22 cellular contexts compared by ENCODE assay signal in the genomic region with DNA sequence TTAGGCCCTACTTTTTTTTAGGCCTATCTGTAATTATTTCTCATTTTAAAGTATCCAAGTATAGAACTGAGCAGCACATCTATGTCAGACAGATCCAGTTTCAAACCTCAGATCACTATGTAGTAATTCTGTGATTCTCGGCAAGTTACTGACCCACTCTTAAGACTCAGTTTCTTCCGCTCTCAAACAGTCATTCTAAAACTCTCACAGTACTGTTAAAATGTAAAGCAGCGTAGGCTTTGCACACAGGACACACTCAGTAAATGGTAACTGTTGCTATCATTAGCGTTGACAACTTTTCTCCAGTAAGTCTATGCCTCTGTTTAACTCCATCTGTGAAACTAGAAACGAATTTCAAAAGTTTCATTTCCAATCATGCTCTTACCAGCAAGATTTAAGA.
DNase-seq lines count a peak whose midpoint lies in the region; ATAC-seq, FAIRE-seq and TF ChIP-seq lines count a peak whose summit lies in the region.
"Had no signal": no experiment of that assay in that cellular context is flagged by ENCODE, and none has a peak within 500 bp of the region (broad histone marks: within the 10 kb centered on the region; RNA-seq: fewer than 3 reads in every experiment).

No MANE protein-coding gene starts in this region.

- peaks cover 5% of the 10 kb centered on the region for H3K27me3 Mint-ChIP-seq in activated T-cell treated with anti-CD3 and anti-CD28 coated beads, Interleukin-2, amount 50 U/mL, for 72 hours (ENCODE audit: low read depth)
- H3K27me3 Mint-ChIP-seq in activated T-helper 2 cell treated with anti-CD3 and anti-CD28 coated beads, Interferon-gamma antibody, Interleukin-2, Interleukin-4, amounts not matched to agents 10 μg/mL and 5 μg/mL and 100 μg/mL, durations not matched to agents 14 hours and 24 hours and 36 hours (ENCODE audit: low read depth): no peaks in the 10 kb centered on the region
- H3K27me3 Mint-ChIP-seq: B cell had no signal

- peak overlapping the region in 1 of 2 donors; percentile 65 for H3K4me3 Mint-ChIP-seq in activated T-cell treated with anti-CD3 and anti-CD28 coated beads, Interleukin-2, amount 50 U/mL, for 72 hours
- no peak overlapping the region for H3K4me3 Mint-ChIP-seq in activated T-helper 2 cell treated with anti-CD3 and anti-CD28 coated beads, Interferon-gamma antibody, Interleukin-2, Interleukin-4, amounts not matched to agents 10 μg/mL and 5 μg/mL and 100 μg/mL, durations not matched to agents 14 hours and 24 hours and 36 hours (ENCODE audit: low read depth)
- H3K4me3 Mint-ChIP-seq: B cell; CD4-positive, CD25-positive, alpha-beta regulatory T cell; HFFc6 had no signal

- H3K27ac Mint-ChIP-seq in activated T-cell treated with anti-CD3 and anti-CD28 coated beads, Interleukin-2, amount 50 U/mL, for 72 hours: peak overlapping the region; percentile 84
- H3K27ac Mint-ChIP-seq in activated T-helper 2 cell treated with anti-CD3 and anti-CD28 coated beads, Interferon-gamma antibody, Interleukin-2, Interleukin-4, amounts not matched to agents 10 μg/mL and 5 μg/mL and 100 μg/mL, durations not matched to agents 14 hours and 24 hours and 36 hours: peak overlapping the region; percentile 74
- H3K27ac Mint-ChIP-seq: B cell, HFFc6 had no signal

- peak; percentile 92 to 98 for ATAC-seq in activated T-cell treated with anti-CD3 and anti-CD28 coated beads, Interleukin-2, amount 50 U/mL, for 72 hours (replicated peaks in 1 of 2)

- H3K9me3 Mint-ChIP-seq in activated T-cell treated with anti-CD3 and anti-CD28 coated beads, Interleukin-2, amount 50 U/mL, for 72 hours: no peaks in the 10 kb centered on the region
- H3K9me3 Mint-ChIP-seq in activated T-helper 2 cell treated with anti-CD3 and anti-CD28 coated beads, Interferon-gamma antibody, Interleukin-2, Interleukin-4, amounts not matched to agents 10 μg/mL and 5 μg/mL and 100 μg/mL, durations not matched to agents 14 hours and 24 hours and 36 hours: peaks cover 4% of the 10 kb centered on the region
- H3K9me3 Mint-ChIP-seq: HFFc6 had no signal

- no peak for DNase-seq in activated T-cell treated with anti-CD3 and anti-CD28 coated beads, Interleukin-2, amount 50 U/mL, for 72 hours
- DNase-seq in activated T-cell treated with anti-CD3 and anti-CD28 coated beads, Interleukin-2, amount 50 U/mL, for 1 hour: no peak
- peak; percentile 7 for DNase-seq in GM12891 (ENCODE audit: insufficient read length, low spot score)
- peak; percentile 11 for DNase-seq in GM20000 (ENCODE audit: low spot score)
- DNase-seq in activated T-helper 2 cell treated with anti-CD3 and anti-CD28 coated beads, Interferon-gamma antibody, Interleukin-2, Interleukin-4, amounts not matched to agents 10 μg/mL and 5 μg/mL and 100 μg/mL, durations not matched to agents 14 hours and 24 hours and 36 hours (ENCODE audit: low spot score): no peak
- no peak for DNase-seq in UCSD-AML1 (lab: John Stamatoyannopoulos, UW; ENCODE audit: unreplicated experiment)
- no peak for DNase-seq in epidermal melanocyte (ENCODE audit: insufficient read length, low spot score)
- DNase-seq in GM19239 (ENCODE audit: insufficient read length, low spot score): no peak
- DNase-seq: ACHN, Caco-2, EL, HFFc6, NCI-H1048, NCI-H1436 treated with DMSO at 0.1 percent for 48 hours, NCI-H2029 treated with DMSO at 0.1 percent for 48 hours, NCI-H748 treated with DMSO at 0.1 percent for 48 hours, RPMI8226, SIG-M5 had no signal

- no peak for TF ChIP-seq POLR2A in GM12891 (IDR thresholded peaks at IDR 0.05; ENCODE audit: low read depth, low read length)

- H3K4me1 Mint-ChIP-seq in activated T-cell treated with anti-CD3 and anti-CD28 coated beads, Interleukin-2, amount 50 U/mL, for 72 hours (ENCODE audit: low read depth): peaks cover 12% of the 10 kb centered on the region
- H3K4me1 Mint-ChIP-seq in activated T-helper 2 cell treated with anti-CD3 and anti-CD28 coated beads, Interferon-gamma antibody, Interleukin-2, Interleukin-4, amounts not matched to agents 10 μg/mL and 5 μg/mL and 100 μg/mL, durations not matched to agents 14 hours and 24 hours and 36 hours (ENCODE audit: low read depth): peaks cover 47% of the 10 kb centered on the region
- H3K4me1 Mint-ChIP-seq: B cell had no signal

- no peaks in the 10 kb centered on the region for H3K36me3 Mint-ChIP-seq in activated T-cell treated with anti-CD3 and anti-CD28 coated beads, Interleukin-2, amount 50 U/mL, for 72 hours (ENCODE audit: insufficient read depth in 2 of 2)
- peaks cover 9% of the 10 kb centered on the region for H3K36me3 Mint-ChIP-seq in activated T-helper 2 cell treated with anti-CD3 and anti-CD28 coated beads, Interferon-gamma antibody, Interleukin-2, Interleukin-4, amounts not matched to agents 10 μg/mL and 5 μg/mL and 100 μg/mL, durations not matched to agents 14 hours and 24 hours and 36 hours (ENCODE audit: low read depth)
- H3K36me3 Mint-ChIP-seq: CD4-positive, CD25-positive, alpha-beta regulatory T cell had no signal

- no peak for TF ChIP-seq CTCF in GM20000 (IDR thresholded peaks at IDR 0.05; ENCODE audit: extremely low read depth, missing control alignments)

- intact Hi-C loops in activated T-helper 2 cell treated with anti-CD3 and anti-CD28 coated beads, Interferon-gamma antibody, Interleukin-2, Interleukin-4, amounts not matched to agents 10 μg/mL and 5 μg/mL and 100 μg/mL, durations not matched to agents 14 hours and 24 hours and 36 hours (cut with micrococcal nuclease): loop anchor here (1.0 kb wide), 1 partner anchor 73 kb away; no protein-coding TSS in a partner anchor

- no peak for FAIRE-seq in GM12891 (lab: Jason Lieb, UNC)
- no peak for FAIRE-seq in GM19239 (lab: Jason Lieb, UNC)
- FAIRE-seq: GM18507, H54 had no signal

TF ChIP-seq in GM12891, 5 proteins besides CTCF, POLR2A, EP300 and RAD21:
- TF ChIP-seq PAX5 (IDR thresholded peaks at IDR 0.05; ENCODE audit: insufficient read depth, low read length, severe bottlenecking) (no peak), SPI1 (IDR thresholded peaks at IDR 0.05; ENCODE audit: low read depth, low read length) (no peak), POU2F2 (IDR thresholded peaks at IDR 0.05; ENCODE audit: low read depth, low read length) (no peak), POLR2AphosphoS5 (IDR thresholded peaks at IDR 0.05; ENCODE audit: low read depth, low read length) (no peak), TAF1 (IDR thresholded peaks at IDR 0.05; ENCODE audit: low read depth, low read length) (no peak)

Comparison
In these comparisons a context has a peak if more than half of its experiments do, and no peak if none do; other contexts are left out.
1. DNase-seq: peak in GM12891 (single experiment) and GM20000 (single experiment); none in activated T-cell treated with anti-CD3 and anti-CD28 coated beads, Interleukin-2, amount 50 U/mL, for 72 hours (0 of 2), activated T-cell treated with anti-CD3 and anti-CD28 coated beads, Interleukin-2, amount 50 U/mL, for 1 hour (single experiment), activated T-helper 2 cell treated with anti-CD3 and anti-CD28 coated beads, Interferon-gamma antibody, Interleukin-2, Interleukin-4, amounts not matched to agents 10 μg/mL and 5 μg/mL and 100 μg/mL, durations not matched to agents 14 hours and 24 hours and 36 hours (single experiment), UCSD-AML1 (single experiment), epidermal melanocyte (single experiment) and GM19239 (single experiment).